Comparison of ENCODE assay signal across 8 cellular contexts in the genomic region with DNA sequence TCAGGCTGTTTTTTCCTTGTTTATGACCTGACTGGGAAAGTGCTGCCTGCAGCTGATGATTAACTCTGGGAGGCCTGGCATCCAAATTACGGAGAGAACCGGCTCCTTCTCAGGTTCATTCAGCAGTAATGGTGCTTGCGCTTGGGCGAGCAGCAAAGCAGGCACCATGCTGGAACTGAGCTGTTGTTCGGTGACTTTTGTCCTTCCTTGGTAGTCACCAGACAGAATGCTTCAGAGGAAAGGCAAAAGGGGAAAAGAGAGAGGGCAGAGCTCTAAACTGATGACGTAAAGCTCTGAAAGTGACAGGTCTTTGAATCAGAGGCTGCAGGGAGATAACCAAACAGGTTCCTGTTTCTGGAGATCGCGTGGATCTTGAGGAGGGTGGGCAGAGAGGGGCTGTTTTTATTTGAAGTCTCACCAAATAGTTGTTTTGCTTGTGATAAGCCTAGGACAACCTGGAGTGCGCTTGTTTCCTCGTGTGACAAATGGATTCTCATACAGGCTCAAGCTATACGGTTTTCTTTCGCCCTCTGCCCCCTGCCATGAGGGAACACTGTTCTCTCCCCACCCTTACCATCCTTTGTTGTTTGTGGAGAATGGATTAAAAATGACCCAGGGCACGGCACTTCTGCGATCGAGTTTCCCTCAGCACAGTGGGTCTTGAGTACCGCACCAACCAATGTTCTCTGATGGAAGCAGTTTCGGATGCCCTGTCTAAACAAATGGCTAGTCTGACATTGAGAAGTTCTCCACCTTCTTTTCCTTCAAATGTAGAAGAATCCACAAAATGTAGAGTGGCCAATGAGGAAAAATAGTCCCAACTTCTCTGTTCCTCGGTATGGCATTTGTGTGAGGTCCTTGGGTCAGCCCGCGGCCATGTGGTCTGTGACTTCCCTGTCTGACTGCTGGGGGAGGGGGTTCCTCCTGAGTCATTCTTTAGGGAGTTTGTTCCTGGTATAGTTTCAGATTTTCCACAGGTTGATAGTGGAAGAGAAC. TPM values are rescaled to one million over a fixed set of nuclear protein-coding genes. Genes with fewer than 3 reads are reported as not detected.
DNase-seq lines count a peak whose midpoint lies in the region; ATAC-seq and TF ChIP-seq lines count a peak whose summit lies in the region.

No MANE protein-coding gene starts in this region.

- no peaks in the 10 kb centered on the region for H4K20me1 ChIP-seq in DND-41 (ENCODE audit: insufficient read depth, low read length)

- no peaks in the 10 kb centered on the region for H3K9me3 Mint-ChIP-seq in activated naive CD8-positive, alpha-beta T cell treated with anti-CD3 and anti-CD28 coated beads, Interleukin-2, amount 50 U/mL, for 24 hours

- peak overlapping the region; percentile 1; the same call in 1 of the 2 replicates for H3K27ac ChIP-seq in DND-41 (ENCODE audit: low read length)
- H3K27ac ChIP-seq in HUES6 (ENCODE audit: low read depth, low read length), result no peak overlapping the region
- H3K27ac ChIP-seq in lung (ENCODE audit: low read depth in 1 of 2, low read length in 1 of 2), result peak overlapping the region; percentile 61 to 96
- H3K27ac ChIP-seq in thyroid gland, result peak overlapping the region; percentile 91 to 95 (median 94)

- peaks cover 32% of the 10 kb centered on the region for H3K4me1 ChIP-seq in DND-41 (ENCODE audit: insufficient read depth, low read length)
- H3K4me1 ChIP-seq in HUES6 (ENCODE audit: control insufficient read depth, insufficient read depth, low read length), result peaks cover 15% of the 10 kb centered on the region
- H3K4me1 ChIP-seq in lung (ENCODE audit: control insufficient read depth in 2 of 2, insufficient read depth in 2 of 2, low read length in 2 of 2), result peaks cover 4 to 19% of the 10 kb centered on the region in 2 donors
- peaks cover 29 to 31% of the 10 kb centered on the region in 2 donors for H3K4me1 ChIP-seq in thyroid gland

- ATAC-seq in DND-41 (ENCODE audit: insufficient read depth, low read depth) (no peak), GM19463 (IDR thresholded peaks at IDR 0.05; ENCODE audit: unreplicated experiment) (peak; percentile 24), lung (ENCODE audit: insufficient read depth, low FRiP score) (no peak)
- peak; percentile 33 for ATAC-seq in activated naive CD8-positive, alpha-beta T cell treated with anti-CD3 and anti-CD28 coated beads, Interleukin-2, amount 50 U/mL, for 24 hours

- H3K4me3 ChIP-seq in DND-41 (ENCODE audit: low read depth in 1 of 2, low read length in 2 of 2), result peak overlapping the region in 1 of 2 experiments; percentile 68; a peak in 2 of 4 replicates
- no peak overlapping the region for H3K4me3 ChIP-seq in HUES6 (ENCODE audit: low read depth, low read length)
- H3K4me3 ChIP-seq in lung, result no peak overlapping the region
- no peak overlapping the region for H3K4me3 ChIP-seq in thyroid gland (replicated peaks in 1 of 3)

- no peaks in the 10 kb centered on the region for H3K79me2 ChIP-seq in DND-41 (ENCODE audit: insufficient read depth, low read length)

- no peaks in the 10 kb centered on the region for H3K27me3 Mint-ChIP-seq in activated naive CD8-positive, alpha-beta T cell treated with anti-CD3 and anti-CD28 coated beads, Interleukin-2, amount 50 U/mL, for 24 hours

- peak overlapping the region; percentile 96 for H3K27ac Mint-ChIP-seq in activated naive CD8-positive, alpha-beta T cell treated with anti-CD3 and anti-CD28 coated beads, Interleukin-2, amount 50 U/mL, for 24 hours

- 43 to 52% methylated on average over 20 of the region's 20 CpGs for WGBS in lung, 2 donors
- WGBS in thyroid gland, 2 donors, result 67 to 79% methylated on average over 20 of the region's 20 CpGs

- H2AFZ ChIP-seq in DND-41 (ENCODE audit: low read depth, low read length), result peak overlapping the region; percentile 60

- peak overlapping the region; percentile 88 for H3K4me2 ChIP-seq in DND-41 (ENCODE audit: insufficient read depth, low read length)

- H3K9me3 ChIP-seq in DND-41 (ENCODE audit: insufficient read depth, low read length, severe bottlenecking), result no peaks in the 10 kb centered on the region
- H3K9me3 ChIP-seq in HUES6 (ENCODE audit: control insufficient read depth, insufficient read depth, low read depth, low read length), result peaks cover 10% of the 10 kb centered on the region
- no peaks in the 10 kb centered on the region for H3K9me3 ChIP-seq in lung (ENCODE audit: control insufficient read depth in 2 of 2, insufficient read depth in 1 of 2, low read length in 1 of 2)
- H3K9me3 ChIP-seq in thyroid gland, result no peaks in the 10 kb centered on the region

- peak overlapping the region; percentile 92 for H3K4me3 Mint-ChIP-seq in activated naive CD8-positive, alpha-beta T cell treated with anti-CD3 and anti-CD28 coated beads, Interleukin-2, amount 50 U/mL, for 24 hours

- H3K36me3 ChIP-seq in DND-41 (ENCODE audit: insufficient read depth, low read length) (no peaks in the 10 kb centered on the region), HUES6 (ENCODE audit: control insufficient read depth, insufficient read depth, low read length) (no peaks in the 10 kb centered on the region), lung (ENCODE audit: control insufficient read depth in 2 of 2, insufficient read depth in 2 of 2, low read length in 2 of 2) (no peaks in the 10 kb centered on the region), thyroid gland (no peaks in the 10 kb centered on the region)

- intact Hi-C loops in thyroid gland (cut with DNase I), result loop anchor here (10.0 kb wide), 1 partner anchor 107 kb away; no protein-coding TSS in a partner anchor

- peaks cover 4% of the 10 kb centered on the region for H3K36me3 Mint-ChIP-seq in activated naive CD8-positive, alpha-beta T cell treated with anti-CD3 and anti-CD28 coated beads, Interleukin-2, amount 50 U/mL, for 24 hours (ENCODE audit: low read depth)

- peaks cover 54% of the 10 kb centered on the region for H3K4me1 Mint-ChIP-seq in activated naive CD8-positive, alpha-beta T cell treated with anti-CD3 and anti-CD28 coated beads, Interleukin-2, amount 50 U/mL, for 24 hours

- H3K27me3 ChIP-seq in DND-41 (ENCODE audit: insufficient read depth, low read length, poor library complexity) (no peaks in the 10 kb centered on the region), HUES6 (ENCODE audit: control insufficient read depth, insufficient read depth, low read length) (no peaks in the 10 kb centered on the region), lung (ENCODE audit: control insufficient read depth, insufficient read depth) (no peaks in the 10 kb centered on the region), thyroid gland (no peaks in the 10 kb centered on the region)

- no peak for TF ChIP-seq POLR2A in thyroid gland (IDR thresholded peaks at IDR 0.05)

- no peak for TF ChIP-seq CTCF in DND-41 (IDR thresholded peaks at IDR 0.05; ENCODE audit: borderline replicate concordance, extremely low read depth, low read length, poor library complexity, severe bottlenecking)
- no peak for TF ChIP-seq CTCF in lung (IDR thresholded peaks at IDR 0.05; ENCODE audit: control extremely low read depth, extremely low read depth)
- no peak for TF ChIP-seq CTCF in thyroid gland (IDR thresholded peaks at IDR 0.05)

- DNase-seq in DND-41 (no peak), lung (ENCODE audit: low spot score) (no peak), thyroid gland (no peak), DMS79 (lab: John Stamatoyannopoulos, UW) (no peak), NCI-H2107 treated with DMSO at 0.1 percent for 48 hours (lab: John Stamatoyannopoulos, UW; ENCODE audit: unreplicated experiment) (no peak)
- DNase-seq in activated naive CD8-positive, alpha-beta T cell treated with anti-CD3 and anti-CD28 coated beads, Interleukin-2, amount 50 U/mL, for 24 hours, result peak; percentile 18

- peak overlapping the region; percentile 57 for H3K9ac ChIP-seq in DND-41 (ENCODE audit: low read depth, low read length)
- peak overlapping the region; percentile 11 for H3K9ac ChIP-seq in HUES6 (ENCODE audit: low read length)

RNA-seq across cellular contexts. Expression of a gene that starts 1.3 kb away (rescaled TPM):
- total RNA-seq in lung (10 to 100 TPM; 14.7 to 36.6 TPM), thyroid gland (10 to 100 TPM; 30.9 to 46.9 (median 34.8) TPM)
- 1 to 10 TPM; 3.6 to 6.3 TPM for polyA plus RNA-seq in lung

Comparison
In these comparisons a context has a peak if more than half of its experiments do, and no peak if none do; other contexts are left out.
1. ATAC-seq: peak in GM19463 (single experiment) and activated naive CD8-positive, alpha-beta T cell treated with anti-CD3 and anti-CD28 coated beads, Interleukin-2, amount 50 U/mL, for 24 hours (single experiment); none in DND-41 (single experiment) and lung (single experiment).